ENCODE assay signal across 8 cellular contexts in genomic region chr4:113756005-113756410, GRCh38. TPM values are rescaled to one million over a fixed set of nuclear protein-coding genes. Genes with fewer than 3 reads are reported as not detected.
DNase-seq lines count a peak whose midpoint lies in the region; ATAC-seq and TF ChIP-seq lines count a peak whose summit lies in the region.
"Had no signal": no experiment of that assay in that cellular context is flagged by ENCODE, and none has a peak within 500 bp of the region (broad histone marks: within the 10 kb centered on the region; RNA-seq: fewer than 3 reads in every experiment).

No MANE protein-coding gene starts in this region.

- H3K9me2 ChIP-seq in GM23248 (ENCODE audit: insufficient read depth), result no peaks in the 10 kb centered on the region

- H3K9me3 Mint-ChIP-seq in endodermal cell, result no peaks in the 10 kb centered on the region

- no peaks in the 10 kb centered on the region for H3K27me3 ChIP-seq in GM23248 (replicated peaks; ENCODE audit: insufficient read depth)
- H3K27me3 ChIP-seq in endodermal cell (ENCODE audit: control insufficient read depth, insufficient read depth, low read length, poor library complexity, severe bottlenecking), result no peaks in the 10 kb centered on the region
- no peaks in the 10 kb centered on the region for H3K27me3 ChIP-seq in prostate gland (replicated peaks; ENCODE audit: insufficient read depth)
- no peaks in the 10 kb centered on the region for H3K27me3 ChIP-seq in gastroesophageal sphincter

- no peak overlapping the region for H3K27ac Mint-ChIP-seq in endodermal cell

- no peak for TF ChIP-seq EP300 in gastroesophageal sphincter (IDR thresholded peaks at IDR 0.05)

- no peaks in the 10 kb centered on the region for H4K20me1 ChIP-seq in GM23248 (ENCODE audit: insufficient read depth)

- H3K36me3 ChIP-seq in GM23248 (ENCODE audit: low read depth) (peaks cover 29% of the 10 kb centered on the region), endodermal cell (ENCODE audit: control insufficient read depth, insufficient read depth, low read length) (peaks cover 28% of the 10 kb centered on the region), prostate gland (no peaks in the 10 kb centered on the region), gastroesophageal sphincter (peaks cover 0 to 6% of the 10 kb centered on the region in 2 donors)
- H3K36me3 ChIP-seq: neutrophil had no signal

- H3K4me1 Mint-ChIP-seq in endodermal cell, result peaks cover 40% of the 10 kb centered on the region

- H3F3A ChIP-seq in GM23248 (ENCODE audit: insufficient read depth), result peaks cover 47% of the 10 kb centered on the region

- peaks cover 50% of the 10 kb centered on the region for H3K4me1 ChIP-seq in GM23248 (ENCODE audit: insufficient read depth)
- peaks cover 3% of the 10 kb centered on the region for H3K4me1 ChIP-seq in endodermal cell (ENCODE audit: control insufficient read depth, insufficient read depth, low read length)
- H3K4me1 ChIP-seq in prostate gland (replicated peaks), result no peaks in the 10 kb centered on the region
- H3K4me1 ChIP-seq in gastroesophageal sphincter, result peaks cover 0 to 50% (median 3%) of the 10 kb centered on the region in 3 donors

- H2AFZ ChIP-seq in GM23248, result no peak overlapping the region

- H3K79me2 ChIP-seq in GM23248 (ENCODE audit: insufficient read depth), result peaks cover 99% of the 10 kb centered on the region

- DNase-seq in GM23248, result peak; percentile 73
- DNase-seq in LHCN-M2 (ENCODE audit: low read depth), result peak; percentile 77
- no peak for DNase-seq in endodermal cell
- DNase-seq in prostate gland (ENCODE audit: low spot score), result no peak
- DNase-seq in AG20443 (ENCODE audit: low spot score), result no peak

- H3K4me3 Mint-ChIP-seq in endodermal cell, result peak overlapping the region; percentile 12

- no peak for TF ChIP-seq POLR2A in prostate gland (IDR thresholded peaks at IDR 0.05)
- TF ChIP-seq POLR2A in gastroesophageal sphincter (IDR thresholded peaks at IDR 0.05), result no peak

- peak overlapping the region; percentile 98 for H3K4me2 ChIP-seq in GM23248 (ENCODE audit: unreplicated experiment)

- H3K9me3 ChIP-seq in GM23248 (ENCODE audit: low read depth), result no peaks in the 10 kb centered on the region
- no peaks in the 10 kb centered on the region for H3K9me3 ChIP-seq in endodermal cell (ENCODE audit: control insufficient read depth, low read length)
- H3K9me3 ChIP-seq in prostate gland, result no peaks in the 10 kb centered on the region
- no peaks in the 10 kb centered on the region for H3K9me3 ChIP-seq in gastroesophageal sphincter
- H3K9me3 ChIP-seq: neutrophil had no signal

- H3K27me3 Mint-ChIP-seq in endodermal cell (ENCODE audit: insufficient read depth), result no peaks in the 10 kb centered on the region

- peaks cover 11% of the 10 kb centered on the region for H3K36me3 Mint-ChIP-seq in endodermal cell (ENCODE audit: low read depth)

- TF ChIP-seq CTCF in endodermal cell (conservative IDR thresholded peaks at IDR 0.05), result no peak
- no peak for TF ChIP-seq CTCF in prostate gland (IDR thresholded peaks at IDR 0.05)
- TF ChIP-seq CTCF in gastroesophageal sphincter (IDR thresholded peaks at IDR 0.05), result no peak

- peak; percentile 86 for ATAC-seq in GM18511 (IDR thresholded peaks at IDR 0.05; ENCODE audit: unreplicated experiment)
- ATAC-seq in gastroesophageal sphincter, result no peak

- H3K4me3 ChIP-seq in GM23248 (0 out of 2 replicates have a peak overlapping the region, but pooled peaks have one; percentile 87), endodermal cell (ENCODE audit: low read length) (peak overlapping the region; percentile 55), prostate gland (no peak overlapping the region), gastroesophageal sphincter (no peak overlapping the region)

- intact Hi-C loops in prostate gland (cut with DNase I), result no loop called here

- H3K27ac ChIP-seq in GM23248 (peak overlapping the region; percentile 15), endodermal cell (ENCODE audit: low read depth, low read length) (peak overlapping the region; percentile 51), prostate gland (no peak overlapping the region), gastroesophageal sphincter (no peak overlapping the region)
- H3K27ac ChIP-seq: neutrophil had no signal

- H3K9ac ChIP-seq in GM23248, result no peak overlapping the region
- H3K9ac ChIP-seq in endodermal cell (ENCODE audit: extremely low read depth, low read length, poor library complexity, severe bottlenecking), result no peak overlapping the region

- in situ Hi-C loops in GM23248 (cut with MboI), result loop anchor here (10.0 to 25.0 kb wide), 2 partner anchors 201 to 369 kb away; no protein-coding TSS in a partner anchor

- WGBS in GM23248 (ENCODE audit: low coverage in 1 of 2, low lambda C conversion rate in 2 of 2, missing lambda C conversion rate in 2 of 2), 2 experiments, result 10 to 24% methylated on average over 1 of the region's 1 CpG
- 82% methylated on average over 1 of the region's 1 CpG; no CpG with 5 or more reads in 1 of the 2 experiments for WGBS in endodermal cell (ENCODE audit: insufficient coverage in 1 of 2, insufficient read length in 1 of 2), 2 experiments
- 89% methylated on average over 1 of the region's 1 CpG for WGBS in prostate gland
- WGBS in gastroesophageal sphincter (ENCODE audit: low coverage in 1 of 2), 2 donors, result 35 to 50% methylated on average over 1 of the region's 1 CpG

RNA-seq across cellular contexts. Expression of gene CAMK2D, which starts 5.5 kb away (rescaled TPM):
- 94.5 and 104 TPM in 2 replicates for total RNA-seq in GM23248 (2014; rRNA removed; shearing (Covaris generic))
- polyA plus RNA-seq in GM23248 (2016; fragmentation: Nextera tagmentation; extraction: Ambion mirVana), result 74.4 and 78.8 TPM in 2 replicates
- 73.6 and 99.8 TPM in 2 replicates for total RNA-seq in LHCN-M2 (2014; rRNA removed)
- 43.6 TPM for polyA plus RNA-seq in LHCN-M2 (2012)
- total RNA-seq in endodermal cell, result 100 to 1,000 TPM in 1 of 2 donors, 10 to 100 TPM in 1; 91.1 to 120 TPM
- polyA plus RNA-seq in endodermal cell (2013, experiment 1 of 2), result 44.9 TPM
- polyA plus RNA-seq in endodermal cell (2013, experiment 2 of 2), result 44.1 TPM
- 10 to 100 TPM; 48.7 to 88.8 TPM for total RNA-seq in prostate gland
- total RNA-seq in gastroesophageal sphincter, result 10 to 100 TPM; 45.9 to 67.1 (median 56.2) TPM

Comparison
In these comparisons a context has a peak if more than half of its experiments do, and no peak if none do; other contexts are left out.
1. DNase-seq: peak in GM23248 (single experiment) and LHCN-M2 (single experiment); none in endodermal cell (single experiment), prostate gland (single experiment) and AG20443 (single experiment).
2. H3K27ac ChIP-seq: peak in GM23248 (single experiment) and endodermal cell (single experiment); none in prostate gland (0 of 2) and gastroesophageal sphincter (0 of 4).
3. H3K4me3 ChIP-seq: peak in GM23248 (single experiment) and endodermal cell (single experiment); none in prostate gland (0 of 2) and gastroesophageal sphincter (0 of 2).